In genomic region chr4:108466936-108467902, GRCh38 we compare ENCODE assay signal across 8 cellular contexts.
DNase-seq lines count a peak whose midpoint lies in the region; ATAC-seq and TF ChIP-seq lines count a peak whose summit lies in the region.

No MANE protein-coding gene starts in this region.

- no peak overlapping the region for H3K4me3 Mint-ChIP-seq in activated CD4-positive, alpha-beta memory T cell treated with anti-CD3 and anti-CD28 coated beads, Interleukin-2, amount 10 ng/mL, durations not matched to agents 7 days and 5 days

- no peak overlapping the region for H3K9ac ChIP-seq in mesendoderm (ENCODE audit: low read length)

- H3K9me3 ChIP-seq in right lobe of liver = no peaks in the 10 kb centered on the region

- WGBS in mesendoderm (ENCODE audit: extremely low coverage, insufficient coverage, low lambda C conversion rate) = no CpG with 5 or more reads among the region's 7 CpGs
- WGBS in right lobe of liver (ENCODE audit: insufficient coverage, low coverage, low lambda C conversion rate, missing lambda C conversion rate) = 53% methylated on average over 7 of the region's 7 CpGs

- no peak overlapping the region for H3K23ac ChIP-seq in mesendoderm (ENCODE audit: low read length)

- CTCF ChIA-PET in activated CD4-positive, alpha-beta memory T cell treated with anti-CD3 and anti-CD28 coated beads, Interleukin-2, amount 10 ng/mL, durations not matched to agents 7 days and 5 days (lab: Charles Lee) = interaction anchor here (1.2 to 1.3 kb wide), 2 partner anchors 16 to 436 kb away, joined by 3 read pairs; no protein-coding TSS in a partner anchor

- TF ChIP-seq CTCF in right lobe of liver (IDR thresholded peaks at IDR 0.05) = no peak

- POLR2A ChIA-PET in activated CD4-positive, alpha-beta memory T cell treated with anti-CD3 and anti-CD28 coated beads, Interleukin-2, amount 10 ng/mL, durations not matched to agents 7 days and 5 days (lab: Charles Lee) = interaction anchor here (1.1 to 1.3 kb wide), 4 partner anchors 23 to 300 kb away, joined by 3 read pairs; no protein-coding TSS in a partner anchor

- H3K4me2 ChIP-seq in mesendoderm (ENCODE audit: low read length) = no peak overlapping the region

- DNase-seq in DMS53 treated with DMSO at 0.1 percent for 48 hours (lab: John Stamatoyannopoulos, UW; ENCODE audit: unreplicated experiment) = peak; percentile 26
- DNase-seq in activated CD4-positive, alpha-beta memory T cell treated with anti-CD3 and anti-CD28 coated beads, Interleukin-2, amount 10 ng/mL, durations not matched to agents 7 days and 5 days = peak; percentile 30
- peak; percentile 13 for DNase-seq in mesendoderm
- no peak for DNase-seq in NCI-H748 treated with DMSO at 0.1 percent for 48 hours (lab: John Stamatoyannopoulos, UW)
- no peak for DNase-seq in inferior parietal cortex (ENCODE audit: extremely low spot score)
- no peak for DNase-seq in right lobe of liver

- peak overlapping the region; percentile 54 for H2BK120ac ChIP-seq in mesendoderm (ENCODE audit: low read depth, low read length)

- H4K5ac ChIP-seq in mesendoderm (ENCODE audit: low read length) = no peak overlapping the region

- no peaks in the 10 kb centered on the region for H3K36me3 ChIP-seq in mesendoderm (ENCODE audit: control insufficient read depth, insufficient read depth, low read length)
- H3K36me3 ChIP-seq in right lobe of liver = no peaks in the 10 kb centered on the region

- H3K79me1 ChIP-seq in mesendoderm (ENCODE audit: low read length) = no peaks in the 10 kb centered on the region

- no peaks in the 10 kb centered on the region for H3K4me1 ChIP-seq in mesendoderm (ENCODE audit: control insufficient read depth, low read depth, low read length)
- no peaks in the 10 kb centered on the region for H3K4me1 ChIP-seq in right lobe of liver

- no peak overlapping the region for H2BK15ac ChIP-seq in mesendoderm (replicated peaks; ENCODE audit: low read depth)

- H3K27ac ChIP-seq in mesendoderm (ENCODE audit: low read depth, low read length) = no peak overlapping the region
- H3K27ac ChIP-seq in right lobe of liver = no peak overlapping the region

- intact Hi-C loops in right lobe of liver (cut with DNase I) = no loop called here

- H4K8ac ChIP-seq in mesendoderm (ENCODE audit: low read depth, low read length) = no peak overlapping the region

- no peak overlapping the region for H3K4ac ChIP-seq in mesendoderm (ENCODE audit: low read depth, low read length)

- no peaks in the 10 kb centered on the region for H3K9me3 Mint-ChIP-seq in activated CD4-positive, alpha-beta memory T cell treated with anti-CD3 and anti-CD28 coated beads, Interleukin-2, amount 10 ng/mL, durations not matched to agents 7 days and 5 days

- H3K18ac ChIP-seq in mesendoderm (ENCODE audit: low read length) = no peak overlapping the region

- H3K4me3 ChIP-seq in mesendoderm (ENCODE audit: low read length) (no peak overlapping the region), right lobe of liver (no peak overlapping the region)

- H3K79me2 ChIP-seq in mesendoderm (ENCODE audit: control insufficient read depth, insufficient read depth, low read length) = no peaks in the 10 kb centered on the region

- H3K27me3 ChIP-seq in mesendoderm (ENCODE audit: insufficient read depth, low read length, poor library complexity) (no peaks in the 10 kb centered on the region), right lobe of liver (no peaks in the 10 kb centered on the region)

- ATAC-seq in GM19397 (IDR thresholded peaks at IDR 0.05; ENCODE audit: unreplicated experiment) (peak; percentile 85), HG03342 (IDR thresholded peaks at IDR 0.05; ENCODE audit: unreplicated experiment) (peak; percentile 98), right lobe of liver (no peak)

- H2AK5ac ChIP-seq in mesendoderm (ENCODE audit: low read length) = no peak overlapping the region

- peak overlapping the region; percentile 72 for H3K27ac Mint-ChIP-seq in activated CD4-positive, alpha-beta memory T cell treated with anti-CD3 and anti-CD28 coated beads, Interleukin-2, amount 10 ng/mL, durations not matched to agents 7 days and 5 days

- H3K4me1 Mint-ChIP-seq in activated CD4-positive, alpha-beta memory T cell treated with anti-CD3 and anti-CD28 coated beads, Interleukin-2, amount 10 ng/mL, durations not matched to agents 7 days and 5 days = peaks cover 24% of the 10 kb centered on the region

- no peaks in the 10 kb centered on the region for H3K27me3 Mint-ChIP-seq in activated CD4-positive, alpha-beta memory T cell treated with anti-CD3 and anti-CD28 coated beads, Interleukin-2, amount 10 ng/mL, durations not matched to agents 7 days and 5 days

- H3K56ac ChIP-seq in mesendoderm (ENCODE audit: low read length) = no peak overlapping the region

- H3K36me3 Mint-ChIP-seq in activated CD4-positive, alpha-beta memory T cell treated with anti-CD3 and anti-CD28 coated beads, Interleukin-2, amount 10 ng/mL, durations not matched to agents 7 days and 5 days (ENCODE audit: low read depth) = no peaks in the 10 kb centered on the region

- H2BK5ac ChIP-seq in mesendoderm (ENCODE audit: low read length) = no peak overlapping the region

- TF ChIP-seq POLR2A in right lobe of liver (IDR thresholded peaks at IDR 0.05) = no peak

Comparison
In these comparisons a context has a peak if more than half of its experiments do, and no peak if none do; other contexts are left out.
1. DNase-seq: peak in DMS53 treated with DMSO at 0.1 percent for 48 hours (single experiment), activated CD4-positive, alpha-beta memory T cell treated with anti-CD3 and anti-CD28 coated beads, Interleukin-2, amount 10 ng/mL, durations not matched to agents 7 days and 5 days (single experiment) and mesendoderm (single experiment); none in NCI-H748 treated with DMSO at 0.1 percent for 48 hours (single experiment), inferior parietal cortex (single experiment) and right lobe of liver (0 of 3).
2. ATAC-seq: peak in GM19397 (single experiment) and HG03342 (single experiment); none in right lobe of liver (0 of 4).